In genomic region chr22:37161442-37161841, GRCh38 we compare ENCODE assay signal across 11 cellular contexts. TPM values are rescaled to one million over a fixed set of nuclear protein-coding genes. Genes with fewer than 3 reads are reported as not detected.
DNase-seq lines count a peak whose midpoint lies in the region; ATAC-seq and TF ChIP-seq lines count a peak whose summit lies in the region.
"Had no signal": no experiment of that assay in that cellular context is flagged by ENCODE, and none has a peak within 500 bp of the region (broad histone marks: within the 10 kb centered on the region; RNA-seq: fewer than 3 reads in every experiment).

No MANE protein-coding gene starts in this region.

- TF ChIP-seq CTCF in osteoblast (IDR thresholded peaks at IDR 0.05; ENCODE audit: extremely low read depth, low read depth, low read length): no peak

- H3K4me2 ChIP-seq in osteoblast (ENCODE audit: insufficient read depth, low read length): no peak overlapping the region

- no peak for ATAC-seq in T-helper 17 cell
- ATAC-seq: body of pancreas; naive thymus-derived CD4-positive, alpha-beta T cell had no signal

- peaks cover 15% of the 10 kb centered on the region for H3K27me3 ChIP-seq in osteoblast (ENCODE audit: insufficient read depth, low read length)
- H3K27me3 ChIP-seq: body of pancreas had no signal

- peaks cover 91% of the 10 kb centered on the region for H3K4me1 Mint-ChIP-seq in activated T-cell treated with anti-CD3 and anti-CD28 coated beads, Interleukin-2, amount 50 U/mL, for 24 hours (ENCODE audit: low read depth)
- H3K4me1 Mint-ChIP-seq in T-helper 17 cell: peaks cover 37% of the 10 kb centered on the region

- peaks cover 5% of the 10 kb centered on the region for H3K36me3 Mint-ChIP-seq in activated T-cell treated with anti-CD3 and anti-CD28 coated beads, Interleukin-2, amount 50 U/mL, for 24 hours (ENCODE audit: low read depth)
- no peaks in the 10 kb centered on the region for H3K36me3 Mint-ChIP-seq in T-helper 17 cell (ENCODE audit: low read depth)

- H3K79me2 ChIP-seq in osteoblast (ENCODE audit: insufficient read depth, low read length): no peaks in the 10 kb centered on the region

- no peaks in the 10 kb centered on the region for H3K36me3 ChIP-seq in osteoblast (ENCODE audit: insufficient read depth, low read length)

- peaks cover 4% of the 10 kb centered on the region for H3K9me3 Mint-ChIP-seq in activated T-cell treated with anti-CD3 and anti-CD28 coated beads, Interleukin-2, amount 50 U/mL, for 24 hours
- H3K9me3 Mint-ChIP-seq: naive thymus-derived CD4-positive, alpha-beta T cell had no signal

- H3K4me1 ChIP-seq in osteoblast (ENCODE audit: insufficient read depth, low read length): peaks cover 7% of the 10 kb centered on the region
- H3K4me1 ChIP-seq: body of pancreas had no signal

- DNase-seq in activated T-cell treated with anti-CD3 and anti-CD28 coated beads, Interleukin-2, amount 50 U/mL, for 24 hours: no peak
- DNase-seq in activated T-cell treated with anti-CD3 and anti-CD28 coated beads for 4 hours (no peak), T-helper 17 cell (no peak), osteoblast (ENCODE audit: insufficient read length, low spot score, missing footprints) (peak; percentile 69), NCI-H1417 (lab: John Stamatoyannopoulos, UW) (no peak), retina (no peak)
- DNase-seq: body of pancreas, glutamatergic neuron, H9, NCI-H526 had no signal

- H3K27ac Mint-ChIP-seq in activated T-cell treated with anti-CD3 and anti-CD28 coated beads, Interleukin-2, amount 50 U/mL, for 24 hours: peak overlapping the region; percentile 96
- peak overlapping the region; percentile 97 for H3K27ac Mint-ChIP-seq in T-helper 17 cell
- H3K27ac Mint-ChIP-seq: H9 had no signal

- no peak overlapping the region for H3K4me3 ChIP-seq in osteoblast (ENCODE audit: insufficient read depth, low read length)
- H3K4me3 ChIP-seq: body of pancreas had no signal

- no peaks in the 10 kb centered on the region for H3K27me3 Mint-ChIP-seq in activated T-cell treated with anti-CD3 and anti-CD28 coated beads, Interleukin-2, amount 50 U/mL, for 24 hours
- H3K27me3 Mint-ChIP-seq in T-helper 17 cell: no peaks in the 10 kb centered on the region
- H3K27me3 Mint-ChIP-seq: naive thymus-derived CD4-positive, alpha-beta T cell had no signal

- H4K20me1 ChIP-seq in osteoblast (ENCODE audit: insufficient read depth, low read length): no peaks in the 10 kb centered on the region

- H2AFZ ChIP-seq in osteoblast (ENCODE audit: low read length): no peak overlapping the region

- H3K9me3 ChIP-seq in T-helper 17 cell (ENCODE audit: control insufficient read depth, low read length, poor library complexity, severe bottlenecking) (no peaks in the 10 kb centered on the region), osteoblast (ENCODE audit: low read depth, low read length) (no peaks in the 10 kb centered on the region)

- peak overlapping the region; percentile 69 for H3K4me3 Mint-ChIP-seq in activated T-cell treated with anti-CD3 and anti-CD28 coated beads, Interleukin-2, amount 50 U/mL, for 24 hours
- no peak overlapping the region for H3K4me3 Mint-ChIP-seq in T-helper 17 cell
- H3K4me3 Mint-ChIP-seq: H9 had no signal

- H3K27ac ChIP-seq in osteoblast (ENCODE audit: low read depth, low read length): no peak overlapping the region
- H3K27ac ChIP-seq: body of pancreas had no signal

RNA-seq across cellular contexts. Expression of gene IL2RB, which starts 11.7 kb away (rescaled TPM):
- total RNA-seq in T-helper 17 cell (100 to 1,000 TPM in 1 of 2 donors, 10 to 100 TPM in 1; 76.4 to 107 TPM), osteoblast (0.59 TPM in 1 of 2 replicates, not detected in the other)

RNA-seq across cellular contexts. Expression of gene C1QTNF6, which starts 26.6 kb away (rescaled TPM):
- 10 to 100 TPM; 11.2 to 11.8 TPM for total RNA-seq in T-helper 17 cell
- 11.9 and 18.3 TPM in 2 replicates for total RNA-seq in osteoblast

RNA-seq across cellular contexts. Expression of gene SSTR3, which starts 50.8 kb away (rescaled TPM):
- total RNA-seq in T-helper 17 cell (1 to 10 TPM in 1 of 2 donors, under 1 TPM in 1; 0.37 to 2.1 TPM), osteoblast (not detected in 2 replicates)

RNA-seq across cellular contexts. Expression of gene TMPRSS6, which starts 51.9 kb away (rescaled TPM):
- under 1 TPM; 0.31 to 0.92 TPM for total RNA-seq in T-helper 17 cell
- total RNA-seq in osteoblast: not detected in 2 replicates
- total RNA-seq: H9 had no signal

Comparison
In these comparisons a context has a peak if more than half of its experiments do, and no peak if none do; other contexts are left out.
1. RNA of gene IL2RB, which starts 11.7 kb away (total RNA-seq): 76.4 to 107 TPM in T-helper 17 cell; 0.59 TPM in osteoblast; every median in the first group is over 10 times any median in the second.